In the genomic region with DNA sequence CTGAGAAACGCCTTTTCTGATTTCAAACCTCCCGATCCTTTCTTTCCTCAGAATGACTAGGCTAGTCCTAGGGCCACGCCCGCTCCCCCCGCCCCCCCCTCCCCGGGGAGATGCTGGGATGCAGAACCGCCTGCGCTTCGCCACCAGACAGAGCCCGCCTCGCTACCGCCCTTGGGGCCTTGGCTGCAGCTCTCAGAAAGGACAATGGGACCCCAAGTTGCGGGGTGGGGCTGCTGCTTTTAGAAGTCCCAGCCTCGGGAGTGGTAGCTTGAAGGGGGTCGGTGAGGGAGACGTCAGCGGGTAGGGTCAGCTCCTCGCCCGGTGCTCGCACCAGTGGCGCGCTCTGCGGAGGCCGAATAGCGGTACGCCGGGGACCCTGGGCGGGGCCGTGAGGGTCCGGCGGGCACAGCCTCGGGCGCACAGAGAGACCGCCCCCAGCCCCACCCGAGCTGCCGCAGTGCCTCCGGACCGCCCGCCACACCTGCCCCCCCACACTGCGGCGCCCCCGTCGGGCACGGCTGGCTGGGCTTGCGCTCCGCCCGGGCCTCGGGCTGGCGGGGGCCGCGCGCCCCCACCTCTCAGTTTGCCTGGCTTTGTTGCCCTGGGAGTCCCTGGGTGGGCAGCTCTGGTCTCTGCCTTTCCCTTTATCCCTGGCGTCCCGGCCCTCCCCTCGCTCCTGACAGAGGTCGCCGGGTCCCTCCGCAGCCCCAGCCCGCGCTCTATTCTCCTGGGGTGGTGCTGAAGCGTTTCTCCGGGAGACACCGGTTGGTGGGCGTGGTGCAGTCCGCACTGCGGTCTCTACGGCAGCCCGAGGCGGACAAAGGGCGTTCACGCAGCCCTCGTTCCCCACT, we compare ENCODE assay signal across 8 cellular contexts. TPM values are rescaled to one million over a fixed set of nuclear protein-coding genes. Genes with fewer than 3 reads are reported as not detected.
DNase-seq lines count a peak whose midpoint lies in the region; ATAC-seq, FAIRE-seq and TF ChIP-seq lines count a peak whose summit lies in the region.

No MANE protein-coding gene starts in this region.

- ATAC-seq in gastrocnemius medialis (peak; percentile 33 to 34), HG02798 (IDR thresholded peaks at IDR 0.05; ENCODE audit: poor library complexity, unreplicated experiment) (no peak), GM18517 (IDR thresholded peaks at IDR 0.05; ENCODE audit: unreplicated experiment) (no peak)

- peak overlapping the region; percentile 82; the same call in 1 of the 2 replicates for H3K9ac ChIP-seq in iPS-20b (ENCODE audit: low read depth, low read length)

- no peaks in the 10 kb centered on the region for H3K27me3 ChIP-seq in H7 (ENCODE audit: control insufficient read depth, insufficient read depth, low read length)
- peaks cover 12% of the 10 kb centered on the region for H3K27me3 ChIP-seq in bronchial epithelial cell (ENCODE audit: control insufficient read depth, insufficient read depth, low read length)
- no peaks in the 10 kb centered on the region for H3K27me3 ChIP-seq in iPS-20b (ENCODE audit: insufficient read depth, low read length)
- H3K27me3 ChIP-seq in gastrocnemius medialis, result peaks cover 5 to 26% (median 19%) of the 10 kb centered on the region in 3 donors

- FAIRE-seq in bronchial epithelial cell (lab: Jason Lieb, UNC), result no peak

- peak in 1 of 2 donors; percentile 7 for TF ChIP-seq POLR2A in gastrocnemius medialis (IDR thresholded peaks at IDR 0.05)

- H3K4me1 ChIP-seq in iPS-20b (ENCODE audit: insufficient read depth, low read length) (peaks cover 32% of the 10 kb centered on the region), gastrocnemius medialis (peaks cover 0 to 12% of the 10 kb centered on the region in 2 donors)

- in situ Hi-C loops in gastrocnemius medialis (cut with MboI; ENCODE audit: low sequenced_read_pairs in 4 of 4), result no loop called here

- peak; percentile 76 for DNase-seq in D341Med (ENCODE audit: low spot score)
- DNase-seq in H7, result peak; percentile 85
- peak; percentile 33 for DNase-seq in NCI-H774 (lab: John Stamatoyannopoulos, UW)
- peak; percentile 15 for DNase-seq in bronchial epithelial cell (ENCODE audit: low read depth)
- DNase-seq in gastrocnemius medialis, result peak; percentile 30 to 64

- TF ChIP-seq CTCF in bronchial epithelial cell (IDR thresholded peaks at IDR 0.05; ENCODE audit: insufficient read depth, low read length, severe bottlenecking), result no peak
- TF ChIP-seq CTCF in gastrocnemius medialis (IDR thresholded peaks at IDR 0.05 in 4 of 5, conservative IDR thresholded peaks at IDR 0.05 in 1 of 5), result no peak

- intact Hi-C loops in gastrocnemius medialis (cut with DNase I; ENCODE audit: low total_unique reads), result no loop called here

- H3K27ac ChIP-seq in iPS-20b (ENCODE audit: low read length), result no peak overlapping the region
- peak overlapping the region; percentile 61 to 75 (median 66) for H3K27ac ChIP-seq in gastrocnemius medialis

- H3K4me3 ChIP-seq in H7 (ENCODE audit: insufficient read depth, low read depth, low read length), result peak overlapping the region; percentile 99
- H3K4me3 ChIP-seq in bronchial epithelial cell (ENCODE audit: low read depth, low read length), result peak overlapping the region; percentile 52
- peak overlapping the region; percentile 79 for H3K4me3 ChIP-seq in iPS-20b (ENCODE audit: low read length)
- H3K4me3 ChIP-seq in gastrocnemius medialis, result peak overlapping the region; percentile 61 to 73 (median 68)

- H3K9me3 ChIP-seq in iPS-20b (ENCODE audit: insufficient read depth, low read depth, low read length), result peaks cover 4% of the 10 kb centered on the region; the same call in 1 of the 2 replicates
- H3K9me3 ChIP-seq in gastrocnemius medialis, result no peaks in the 10 kb centered on the region

- H3K36me3 ChIP-seq in H7 (replicated peaks; ENCODE audit: control insufficient read depth, insufficient read depth, low read length) (peaks cover 2% of the 10 kb centered on the region), bronchial epithelial cell (ENCODE audit: control insufficient read depth, insufficient read depth, low read length) (no peaks in the 10 kb centered on the region), iPS-20b (ENCODE audit: insufficient read depth, low read depth, low read length) (peaks cover 20% of the 10 kb centered on the region; the same call in 1 of the 2 replicates), gastrocnemius medialis (no peaks in the 10 kb centered on the region)

RNA-seq across cellular contexts. Expression of gene MAP1B, which starts 1.1 kb away (rescaled TPM):
- 31.1 and 41.4 TPM in 2 replicates for total RNA-seq in H7 (2014; rRNA removed; shearing (Covaris generic))
- 5.8 and 9.7 TPM in 2 replicates for total RNA-seq in bronchial epithelial cell
- total RNA-seq in gastrocnemius medialis, result 100 to 1,000 TPM in 2 of 4 donors, 10 to 100 TPM in 2; 44.2 to 120 (median 83.4) TPM

Comparison
In these comparisons a context has a peak if more than half of its experiments do, and no peak if none do; other contexts are left out.
1. DNase-seq: peak in every context shown above with its lines; median percentile 85 in H7; 76 in D341Med; 47 in gastrocnemius medialis; 33 in NCI-H774; 15 in bronchial epithelial cell.
2. ATAC-seq: peak in gastrocnemius medialis (2 of 2); none in HG02798 (single experiment) and GM18517 (single experiment).
3. Peak in every context shown above with its lines, with median percentiles within 50 percentile points of each other: H3K4me3 ChIP-seq.